In genomic region chr12:96263449-96263902, GRCh38 we compare ENCODE assay signal across 1 cellular context.
TF ChIP-seq lines count a peak whose summit lies in the region.

No MANE protein-coding gene starts in this region.

TF ChIP-seq in HepG2, 621 proteins besides CTCF, POLR2A, EP300 and RAD21 (continued from another document and continues in another):
- TF ChIP-seq NFAT5 (CRISPR knock-in tag; IDR thresholded peaks at IDR 0.05) (no peak), SNAPC2 (CRISPR knock-in tag; IDR thresholded peaks at IDR 0.05) (no peak), HNF4A (CRISPR knock-in tag; IDR thresholded peaks at IDR 0.05) (peak; percentile 54; the same call in 1 of the 2 replicates), ZNF143 (CRISPR knock-in tag; IDR thresholded peaks at IDR 0.05) (no peak), ZNF292 (CRISPR knock-in tag; IDR thresholded peaks at IDR 0.05; ENCODE audit: borderline replicate concordance, low read depth) (peak; percentile 63; the same call in 1 of the 2 replicates), ZBTB4 (CRISPR knock-in tag; IDR thresholded peaks at IDR 0.05; ENCODE audit: borderline replicate concordance) (no peak), GABPB1 (CRISPR knock-in tag; IDR thresholded peaks at IDR 0.05) (no peak), ZNF615 (CRISPR knock-in tag; IDR thresholded peaks at IDR 0.05; ENCODE audit: borderline replicate concordance) (no peak; the same call in 1 of the 2 replicates), PHF8 (CRISPR knock-in tag; IDR thresholded peaks at IDR 0.05) (no peak), ARID3A (IDR thresholded peaks at IDR 0.05; ENCODE audit: low read depth, low read length) (peak; percentile 66; the same call in 1 of the 2 replicates), ZNF644 (CRISPR knock-in tag; IDR thresholded peaks at IDR 0.05; ENCODE audit: low read depth) (peak; percentile 46; the same call in 1 of the 2 replicates), HMG20B (CRISPR knock-in tag; conservative IDR thresholded peaks at IDR 0.05) (peak; percentile 77; the same call in 1 of the 2 replicates), ZNF205 (CRISPR knock-in tag; IDR thresholded peaks at IDR 0.05) (0 out of 2 replicates have a peak, but pooled peaks have one; percentile 50), ZNF224 (CRISPR knock-in tag; IDR thresholded peaks at IDR 0.05) (no peak), ZBTB33 (CRISPR knock-in tag; IDR thresholded peaks at IDR 0.05) (peak; percentile 65; the same call in 1 of the 2 replicates), MEIS1 (CRISPR knock-in tag; IDR thresholded peaks at IDR 0.05; ENCODE audit: borderline replicate concordance) (0 out of 2 replicates have a peak, but pooled peaks have one; percentile 28), ZNF256 (CRISPR knock-in tag; conservative IDR thresholded peaks at IDR 0.05) (no peak), ZFYVE20 (CRISPR knock-in tag; IDR thresholded peaks at IDR 0.05; ENCODE audit: borderline replicate concordance, low read depth) (no peak), HMGXB4 (CRISPR knock-in tag; IDR thresholded peaks at IDR 0.05; ENCODE audit: borderline replicate concordance in 1 of 2, low read depth in 1 of 2) (peak in 1 of 2 experiments; percentile 69; a peak in 1 of 4 replicates), KLF12 (CRISPR knock-in tag; IDR thresholded peaks at IDR 0.05; ENCODE audit: borderline replicate concordance) (no peak), ZNF546 (CRISPR knock-in tag; conservative IDR thresholded peaks at IDR 0.05) (no peak), PATZ1 (CRISPR knock-in tag; IDR thresholded peaks at IDR 0.05) (0 out of 2 replicates have a peak, but pooled peaks have one; percentile 48), ZMAT3 (CRISPR knock-in tag; conservative IDR thresholded peaks at IDR 0.05) (no peak), HDAC6 (IDR thresholded peaks at IDR 0.05; ENCODE audit: low read depth, low read length) (no peak), PTBP1 (IDR thresholded peaks at IDR 0.05; ENCODE audit: low read depth, low read length, poor library complexity, severe bottlenecking) (no peak), NRL (CRISPR knock-in tag; IDR thresholded peaks at IDR 0.05; ENCODE audit: borderline replicate concordance) (no peak), FOXK1 (CRISPR knock-in tag; IDR thresholded peaks at IDR 0.05; ENCODE audit: borderline replicate concordance, low read depth) (no peak), ZNF275 (CRISPR knock-in tag; IDR thresholded peaks at IDR 0.05; ENCODE audit: borderline replicate concordance) (no peak; the same call in 1 of the 2 replicates), MAZ (IDR thresholded peaks at IDR 0.05; ENCODE audit: borderline replicate concordance, low read depth, low read length) (no peak), MAZ (CRISPR knock-in tag; IDR thresholded peaks at IDR 0.05; ENCODE audit: low read depth) (no peak), ZNF225 (CRISPR knock-in tag; IDR thresholded peaks at IDR 0.05) (no peak), ZNF20 (CRISPR knock-in tag; IDR thresholded peaks at IDR 0.05) (no peak), FOXC1 (CRISPR knock-in tag; IDR thresholded peaks at IDR 0.05; ENCODE audit: borderline replicate concordance) (no peak), RELA (CRISPR knock-in tag; IDR thresholded peaks at IDR 0.05) (no peak), CHD4 (IDR thresholded peaks at IDR 0.05; ENCODE audit: borderline replicate concordance, low read length) (no peak), ZNF616 (CRISPR knock-in tag; IDR thresholded peaks at IDR 0.05; ENCODE audit: low read depth) (no peak), ZNF362 (CRISPR knock-in tag; IDR thresholded peaks at IDR 0.05; ENCODE audit: borderline replicate concordance) (peak; percentile 43; the same call in 1 of the 2 replicates), ZNF678 (CRISPR knock-in tag; IDR thresholded peaks at IDR 0.05) (no peak), ELF4 (CRISPR knock-in tag; IDR thresholded peaks at IDR 0.05; ENCODE audit: borderline replicate concordance) (no peak), TCF12 (IDR thresholded peaks at IDR 0.05) (no peak), TCF12 (CRISPR knock-in tag; IDR thresholded peaks at IDR 0.05) (0 out of 2 replicates have a peak, but pooled peaks have one; percentile 71), CREB1 (IDR thresholded peaks at IDR 0.05) (no peak), CREB1 (CRISPR knock-in tag; IDR thresholded peaks at IDR 0.05) (peak; percentile 79), ZNF775 (CRISPR knock-in tag; IDR thresholded peaks at IDR 0.05; ENCODE audit: borderline replicate concordance) (no peak)
